In genomic region chr7:26398436-26399308, GRCh38 we compare ENCODE assay signal across 8 cellular contexts.
A peak's percentile ranks its signal among the peaks of the same experiment; 100 is the strongest.
DNase-seq lines count a peak whose midpoint lies in the region; ATAC-seq and TF ChIP-seq lines count a peak whose summit lies in the region.

No MANE protein-coding gene starts in this region.

- ATAC-seq in GM18909 (IDR thresholded peaks at IDR 0.05; ENCODE audit: poor library complexity, unreplicated experiment) (peak; percentile 88), HG03095 (IDR thresholded peaks at IDR 0.05; ENCODE audit: unreplicated experiment) (peak; percentile 86)

- intact Hi-C loops in CD14-positive monocyte (cut with micrococcal nuclease): no loop called here

- no peaks in the 10 kb centered on the region for H3K9me3 Mint-ChIP-seq in CD14-positive monocyte
- no peaks in the 10 kb centered on the region for H3K9me3 Mint-ChIP-seq in stimulated activated naive CD8-positive, alpha-beta T cell treated with anti-CD3 and anti-CD28 coated beads, Interleukin-15, Interleukin-2, amounts not matched to agents 100 ng/mL and 50 ng/mL, for 24 hours

- peaks cover 6 to 10% (median 8%) of the 10 kb centered on the region in 3 donors for H3K27me3 Mint-ChIP-seq in CD14-positive monocyte (ENCODE audit: low read depth in 3 of 3)
- peaks cover 36% of the 10 kb centered on the region for H3K27me3 Mint-ChIP-seq in stimulated activated naive CD8-positive, alpha-beta T cell treated with anti-CD3 and anti-CD28 coated beads, Interleukin-15, Interleukin-2, amounts not matched to agents 100 ng/mL and 50 ng/mL, for 24 hours

- TF ChIP-seq CTCF in CD14-positive monocyte (IDR thresholded peaks at IDR 0.05): no peak

- DNase-seq in CD14-positive monocyte (ENCODE audit: low spot score) (peak; percentile 60), NCI-H2196 (lab: John Stamatoyannopoulos, UW; ENCODE audit: unreplicated experiment) (peak; percentile 80), epithelial cell of prostate (ENCODE audit: low read depth, low spot score) (peak; percentile 10), middle frontal gyrus (ENCODE audit: extremely low spot score, low spot score) (peak; percentile 21)
- peak; percentile 3 for DNase-seq in activated CD4-positive, alpha-beta T cell treated with anti-CD3 and anti-CD28 coated beads, Interleukin-2, amount 50 U/mL, for 1 hour

- peaks cover 14% of the 10 kb centered on the region for H3K4me1 Mint-ChIP-seq in CD14-positive monocyte
- H3K4me1 Mint-ChIP-seq in stimulated activated naive CD8-positive, alpha-beta T cell treated with anti-CD3 and anti-CD28 coated beads, Interleukin-15, Interleukin-2, amounts not matched to agents 100 ng/mL and 50 ng/mL, for 24 hours (ENCODE audit: low read depth): peaks cover 16% of the 10 kb centered on the region

- no peak overlapping the region for H3K27ac ChIP-seq in epithelial cell of prostate

- H3K4me3 Mint-ChIP-seq in CD14-positive monocyte: peak overlapping the region; percentile 95 to 97
- peak overlapping the region; percentile 86 for H3K4me3 Mint-ChIP-seq in stimulated activated naive CD8-positive, alpha-beta T cell treated with anti-CD3 and anti-CD28 coated beads, Interleukin-15, Interleukin-2, amounts not matched to agents 100 ng/mL and 50 ng/mL, for 24 hours

- peak overlapping the region; percentile 89 to 98 (median 96) for H3K27ac Mint-ChIP-seq in CD14-positive monocyte
- H3K27ac Mint-ChIP-seq in stimulated activated naive CD8-positive, alpha-beta T cell treated with anti-CD3 and anti-CD28 coated beads, Interleukin-15, Interleukin-2, amounts not matched to agents 100 ng/mL and 50 ng/mL, for 24 hours: peak overlapping the region; percentile 86

- H3K36me3 Mint-ChIP-seq in CD14-positive monocyte: peaks cover 0 to 6% of the 10 kb centered on the region in 2 donors
- no peaks in the 10 kb centered on the region for H3K36me3 Mint-ChIP-seq in stimulated activated naive CD8-positive, alpha-beta T cell treated with anti-CD3 and anti-CD28 coated beads, Interleukin-15, Interleukin-2, amounts not matched to agents 100 ng/mL and 50 ng/mL, for 24 hours (ENCODE audit: low read depth)

Comparison
In these comparisons a context has a peak if more than half of its experiments do, and no peak if none do; other contexts are left out.
1. DNase-seq: peak in every context shown above with its lines; median percentile 80 in NCI-H2196; 60 in CD14-positive monocyte; 21 in middle frontal gyrus; 10 in epithelial cell of prostate; 3 in activated CD4-positive, alpha-beta T cell treated with anti-CD3 and anti-CD28 coated beads, Interleukin-2, amount 50 U/mL, for 1 hour.